In genomic region chr9:36925033-36925432, GRCh38 we compare ENCODE assay signal across 25 cellular contexts.
DNase-seq lines count a peak whose midpoint lies in the region; ATAC-seq and TF ChIP-seq lines count a peak whose summit lies in the region.
"Had no signal": no experiment of that assay in that cellular context is flagged by ENCODE, and none has a peak within 500 bp of the region (broad histone marks: within the 10 kb centered on the region; RNA-seq: fewer than 3 reads in every experiment).

No MANE protein-coding gene starts in this region.

- no peak for ATAC-seq in CD4-positive, alpha-beta T cell (ENCODE audit: poor library complexity)
- ATAC-seq: activated naive CD8-positive, alpha-beta T cell treated with anti-CD3 and anti-CD28 coated beads, Interleukin-2, amount 50 U/mL, for 24 hours; body of pancreas; GM12878; heart left ventricle; left cardiac atrium had no signal

- H2BK120ac ChIP-seq in mesendoderm (ENCODE audit: low read depth, low read length), result no peak overlapping the region

- WGBS in mesendoderm (ENCODE audit: extremely low coverage, insufficient coverage, low lambda C conversion rate), result no CpG with 5 or more reads among the region's 3 CpGs

- H3K36me3 ChIP-seq in BLaER1 treated with 17β-estradiol and CSF1 and Interleukin-3, amounts not matched to agents 10 nM and 100 nM, result peaks cover 0 to 94% (median 48%) of the 10 kb centered on the region in 11 experiments; a peak in 16 of 22 replicates
- H3K36me3 ChIP-seq in mesendoderm (ENCODE audit: control insufficient read depth, insufficient read depth, low read length), result no peaks in the 10 kb centered on the region
- H3K36me3 ChIP-seq: heart left ventricle, uterus had no signal

- H3K36me3 Mint-ChIP-seq in endothelial cell (ENCODE audit: low read depth, unreplicated experiment), result no peaks in the 10 kb centered on the region
- no peaks in the 10 kb centered on the region for H3K36me3 Mint-ChIP-seq in CD4-positive, alpha-beta T cell (ENCODE audit: low read depth)
- H3K36me3 Mint-ChIP-seq: CD4-positive, alpha-beta memory T cell had no signal

- H3K9me3 Mint-ChIP-seq in endothelial cell (ENCODE audit: unreplicated experiment), result no peaks in the 10 kb centered on the region
- H3K9me3 Mint-ChIP-seq in CD4-positive, alpha-beta T cell, result no peaks in the 10 kb centered on the region
- H3K9me3 Mint-ChIP-seq: activated CD4-positive, alpha-beta T cell treated with anti-CD3 and anti-CD28 coated beads, Interleukin-2, amount 10 ng/mL, durations not matched to agents 7 days and 5 days; activated naive CD8-positive, alpha-beta T cell treated with anti-CD3 and anti-CD28 coated beads, Interleukin-2, amount 50 U/mL, for 24 hours had no signal

- no peak overlapping the region for H2BK5ac ChIP-seq in mesendoderm (ENCODE audit: low read length)

- intact Hi-C loops in CD4-positive, alpha-beta T cell (cut with DNase I, micrococcal nuclease), result no loop called here

- no peaks in the 10 kb centered on the region for H3K9me3 ChIP-seq in BLaER1 treated with 17β-estradiol and CSF1 and Interleukin-3, amounts not matched to agents 10 nM and 100 nM (replicated peaks in 1 of 11)
- H3K9me3 ChIP-seq in CD4-positive, alpha-beta T cell (ENCODE audit: control insufficient read depth, low read length), result no peaks in the 10 kb centered on the region
- H3K9me3 ChIP-seq: body of pancreas, heart left ventricle, uterus had no signal

- no peak overlapping the region for H3K4ac ChIP-seq in mesendoderm (ENCODE audit: low read depth, low read length)

- H3K79me1 ChIP-seq in mesendoderm (ENCODE audit: low read length), result no peaks in the 10 kb centered on the region

- no peak overlapping the region for H3K18ac ChIP-seq in mesendoderm (ENCODE audit: low read length)

- H3K79me2 ChIP-seq in mesendoderm (ENCODE audit: control insufficient read depth, insufficient read depth, low read length), result no peaks in the 10 kb centered on the region

- no peaks in the 10 kb centered on the region for H3K27me3 ChIP-seq in BLaER1 treated with 17β-estradiol and CSF1 and Interleukin-3, amounts not matched to agents 10 nM and 100 nM
- H3K27me3 ChIP-seq in mesendoderm (ENCODE audit: insufficient read depth, low read length, poor library complexity), result no peaks in the 10 kb centered on the region
- H3K27me3 ChIP-seq in CD4-positive, alpha-beta T cell (ENCODE audit: control insufficient read depth, insufficient read depth, low read length), result no peaks in the 10 kb centered on the region
- H3K27me3 ChIP-seq: body of pancreas, uterus had no signal

- H3K4me1 Mint-ChIP-seq in endothelial cell (ENCODE audit: unreplicated experiment), result no peaks in the 10 kb centered on the region
- no peaks in the 10 kb centered on the region for H3K4me1 Mint-ChIP-seq in CD4-positive, alpha-beta T cell (ENCODE audit: low read depth)

- H3K56ac ChIP-seq in mesendoderm (ENCODE audit: low read length), result no peak overlapping the region

- no peak overlapping the region for H3K23ac ChIP-seq in mesendoderm (ENCODE audit: low read length)

- H3K4me2 ChIP-seq in BLaER1 treated with 17β-estradiol and CSF1 and Interleukin-3, amounts not matched to agents 10 nM and 100 nM, result peak overlapping the region in 7 of 11 experiments; percentile 9 to 66 (median 47); a peak in 11 of 22 replicates
- no peak overlapping the region for H3K4me2 ChIP-seq in mesendoderm (ENCODE audit: low read length)

- H3K4me3 Mint-ChIP-seq in endothelial cell (ENCODE audit: unreplicated experiment), result no peak overlapping the region
- no peak overlapping the region for H3K4me3 Mint-ChIP-seq in CD4-positive, alpha-beta T cell
- H3K4me3 Mint-ChIP-seq: activated CD4-positive, alpha-beta T cell treated with anti-CD3 and anti-CD28 coated beads, Interleukin-2, amount 10 ng/mL, durations not matched to agents 7 days and 5 days; activated naive CD8-positive, alpha-beta T cell treated with anti-CD3 and anti-CD28 coated beads, Interleukin-2, amount 50 U/mL, for 24 hours; CD4-positive, alpha-beta memory T cell had no signal

- no peak overlapping the region for H3K4me3 ChIP-seq in BLaER1 treated with 17β-estradiol and CSF1 and Interleukin-3, amounts not matched to agents 10 nM and 100 nM
- H3K4me3 ChIP-seq in mesendoderm (ENCODE audit: low read length), result no peak overlapping the region
- H3K4me3 ChIP-seq: body of pancreas, GM12878, heart left ventricle, SK-N-MC, uterus had no signal

- no peak overlapping the region for H2AK5ac ChIP-seq in mesendoderm (ENCODE audit: low read length)

- no peak overlapping the region for H3K27ac Mint-ChIP-seq in endothelial cell (ENCODE audit: unreplicated experiment)
- no peak overlapping the region for H3K27ac Mint-ChIP-seq in CD4-positive, alpha-beta T cell
- H3K27ac Mint-ChIP-seq: activated CD4-positive, alpha-beta T cell treated with anti-CD3 and anti-CD28 coated beads, Interleukin-2, amount 10 ng/mL, durations not matched to agents 7 days and 5 days; activated naive CD8-positive, alpha-beta T cell treated with anti-CD3 and anti-CD28 coated beads, Interleukin-2, amount 50 U/mL, for 24 hours had no signal

- peak overlapping the region in 3 of 11 experiments; percentile 17 to 37 (median 33); a peak in 3 of 22 replicates for H3K27ac ChIP-seq in BLaER1 treated with 17β-estradiol and CSF1 and Interleukin-3, amounts not matched to agents 10 nM and 100 nM
- no peak overlapping the region for H3K27ac ChIP-seq in mesendoderm (ENCODE audit: low read depth, low read length)
- no peak overlapping the region for H3K27ac ChIP-seq in CD4-positive, alpha-beta T cell (ENCODE audit: low read depth, low read length)
- H3K27ac ChIP-seq: heart left ventricle, SK-N-MC, uterus, VCaP had no signal

- H3K9ac ChIP-seq in BLaER1 treated with 17β-estradiol and CSF1 and Interleukin-3, amounts not matched to agents 10 nM and 100 nM, result no peak overlapping the region
- no peak overlapping the region for H3K9ac ChIP-seq in mesendoderm (ENCODE audit: low read length)

- POLR2A ChIA-PET in CD4-positive, alpha-beta T cell (lab: Charles Lee), result no interaction called here

- H4K20me1 ChIP-seq in BLaER1 treated with 17β-estradiol and CSF1 and Interleukin-3, amounts not matched to agents 10 nM and 100 nM, result peaks cover 0 to 95% (median 72%) of the 10 kb centered on the region in 11 experiments; a peak in 16 of 22 replicates

- no peak overlapping the region for H4K5ac ChIP-seq in mesendoderm (ENCODE audit: low read length)

- H2BK15ac ChIP-seq in mesendoderm (replicated peaks; ENCODE audit: low read depth), result no peak overlapping the region

- no peak for TF ChIP-seq CTCF in endothelial cell (IDR thresholded peaks at IDR 0.05; ENCODE audit: unreplicated experiment)
- TF ChIP-seq CTCF in CD4-positive, alpha-beta T cell (IDR thresholded peaks at IDR 0.05), result no peak

- CTCF ChIA-PET in CD4-positive, alpha-beta T cell (lab: Charles Lee), result no interaction called here

- peak; percentile 18 for DNase-seq in HCEC 1CT
- peak; percentile 22 for DNase-seq in SW480 (ENCODE audit: low spot score)
- peak; percentile 49 for DNase-seq in mesendoderm
- DNase-seq in endothelial cell (ENCODE audit: low spot score), result no peak
- no peak for DNase-seq in DMS 273 (lab: John Stamatoyannopoulos, UW; ENCODE audit: unreplicated experiment)
- no peak for DNase-seq in CD4-positive, alpha-beta T cell
- DNase-seq: activated CD4-positive, alpha-beta T cell treated with anti-CD3 and anti-CD28 coated beads, Interleukin-2, amount 10 ng/mL, durations not matched to agents 7 days and 5 days; activated naive CD8-positive, alpha-beta T cell treated with anti-CD3 and anti-CD28 coated beads, Interleukin-2, amount 50 U/mL, for 24 hours; body of pancreas; CD4-positive, alpha-beta memory T cell; effector CD4-positive, alpha-beta T cell; H7; heart left ventricle; Kasumi-1; left cardiac atrium; mesenchymal stem cell; NCI-H1048; NCI-H187; occipital lobe; substantia nigra; uterus had no signal

- no peak overlapping the region for H4K8ac ChIP-seq in mesendoderm (ENCODE audit: low read depth, low read length)

- H3K27me3 Mint-ChIP-seq in endothelial cell (ENCODE audit: unreplicated experiment), result peaks cover 1% of the 10 kb centered on the region
- H3K27me3 Mint-ChIP-seq in CD4-positive, alpha-beta T cell, result peaks cover 15% of the 10 kb centered on the region
- H3K27me3 Mint-ChIP-seq: activated CD4-positive, alpha-beta T cell treated with anti-CD3 and anti-CD28 coated beads, Interleukin-2, amount 10 ng/mL, durations not matched to agents 7 days and 5 days had no signal

- H3K4me1 ChIP-seq in BLaER1 treated with 17β-estradiol and CSF1 and Interleukin-3, amounts not matched to agents 10 nM and 100 nM, result peaks cover 22 to 76% (median 51%) of the 10 kb centered on the region in 10 experiments
- no peaks in the 10 kb centered on the region for H3K4me1 ChIP-seq in mesendoderm (ENCODE audit: control insufficient read depth, low read depth, low read length)
- H3K4me1 ChIP-seq: body of pancreas, heart left ventricle, uterus had no signal

Comparison
In these comparisons a context has a peak if more than half of its experiments do, and no peak if none do; other contexts are left out.
1. DNase-seq: peak in HCEC 1CT (single experiment), SW480 (single experiment) and mesendoderm (single experiment); none in endothelial cell (single experiment), DMS 273 (single experiment) and CD4-positive, alpha-beta T cell (0 of 10).